26 cellular contexts compared by ENCODE assay signal in the genomic region with DNA sequence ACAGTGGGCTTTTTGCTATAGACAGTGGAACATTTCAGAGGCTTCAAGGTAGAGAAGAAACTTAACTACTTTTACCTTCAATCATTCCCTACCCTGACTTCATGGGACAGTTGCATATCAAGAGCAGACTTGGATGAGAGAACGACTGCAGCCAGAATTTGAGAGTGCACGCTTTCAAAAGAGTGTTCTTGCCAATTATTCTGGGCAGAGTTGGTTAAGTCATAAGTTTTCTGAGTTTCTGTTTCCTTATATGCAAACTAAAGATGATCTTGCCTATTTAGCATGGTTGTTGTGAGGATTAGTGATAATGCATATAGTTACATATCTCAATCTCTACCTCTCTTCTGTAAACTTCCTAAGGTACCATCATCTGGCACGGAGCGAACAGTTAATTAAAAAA.
"Had no signal": no experiment of that assay in that cellular context is flagged by ENCODE, and none has a peak within 500 bp of the region (broad histone marks: within the 10 kb centered on the region; RNA-seq: fewer than 3 reads in every experiment).

No MANE protein-coding gene starts in this region.

- ATAC-seq: activated naive CD8-positive, alpha-beta T cell treated with anti-CD3 and anti-CD28 coated beads, Interleukin-2, amount 50 U/mL, for 24 hours; activated T-cell treated with anti-CD3 and anti-CD28 coated beads, Interleukin-2, amount 50 U/mL, for 4 hours; body of pancreas; heart left ventricle; upper lobe of right lung had no signal

- H3K27ac ChIP-seq: body of pancreas, cardiac muscle cell, esophagus squamous epithelium, heart left ventricle, neutrophil, ovary, prostate gland, spleen, thoracic aorta, upper lobe of right lung had no signal

- H3K36me3 ChIP-seq: cardiac muscle cell, esophagus squamous epithelium, heart left ventricle, neutrophil, ovary, prostate gland, spleen, thoracic aorta, upper lobe of right lung had no signal

- H3K4me3 Mint-ChIP-seq: activated naive CD4-positive, alpha-beta T cell treated with anti-CD3 and anti-CD28 coated beads, Interleukin-2, amount 10 ng/mL, durations not matched to agents 7 days and 5 days; activated naive CD8-positive, alpha-beta T cell treated with anti-CD3 and anti-CD28 coated beads, Interleukin-2, amount 50 U/mL, for 24 hours; activated T-cell treated with anti-CD3 and anti-CD28 coated beads, Interleukin-2, amount 50 U/mL, for 4 hours; endodermal cell; nephron had no signal

- H3K27ac Mint-ChIP-seq: activated naive CD4-positive, alpha-beta T cell treated with anti-CD3 and anti-CD28 coated beads, Interleukin-2, amount 10 ng/mL, durations not matched to agents 7 days and 5 days; activated naive CD8-positive, alpha-beta T cell treated with anti-CD3 and anti-CD28 coated beads, Interleukin-2, amount 50 U/mL, for 24 hours; endodermal cell had no signal

- H3K27me3 Mint-ChIP-seq: activated naive CD4-positive, alpha-beta T cell treated with anti-CD3 and anti-CD28 coated beads, Interleukin-2, amount 10 ng/mL, durations not matched to agents 7 days and 5 days; activated naive CD8-positive, alpha-beta T cell treated with anti-CD3 and anti-CD28 coated beads, Interleukin-2, amount 50 U/mL, for 24 hours had no signal

- H3K9me3 Mint-ChIP-seq: activated naive CD4-positive, alpha-beta T cell treated with anti-CD3 and anti-CD28 coated beads, Interleukin-2, amount 10 ng/mL, durations not matched to agents 7 days and 5 days; activated naive CD8-positive, alpha-beta T cell treated with anti-CD3 and anti-CD28 coated beads, Interleukin-2, amount 50 U/mL, for 24 hours; activated T-cell treated with anti-CD3 and anti-CD28 coated beads, Interleukin-2, amount 50 U/mL, for 4 hours; endodermal cell; nephron had no signal

- H3K9me3 ChIP-seq: body of pancreas, esophagus squamous epithelium, heart left ventricle, neutrophil, ovary, prostate gland, spleen, thoracic aorta, upper lobe of right lung had no signal

- H3K27me3 ChIP-seq: body of pancreas, cardiac muscle cell, esophagus squamous epithelium, heart left ventricle, ovary, spleen, upper lobe of right lung had no signal

- H3K4me1 ChIP-seq: body of pancreas, prostate gland, upper lobe of right lung had no signal

- FAIRE-seq: islet of Langerhans had no signal

- H3K4me3 ChIP-seq: body of pancreas, cardiac muscle cell, esophagus squamous epithelium, heart left ventricle, ovary, prostate gland, spleen, thoracic aorta, upper lobe of right lung had no signal

- DNase-seq: activated CD4-positive, alpha-beta T cell treated with anti-CD3 and anti-CD28 coated beads for 4 hours; activated CD4-positive, alpha-beta T cell treated with anti-CD3 and anti-CD28 coated beads, Interleukin-2, amount 50 U/mL, for 48 hours; activated CD4-positive, CD25-positive, alpha-beta regulatory T cell; activated CD8-positive, alpha-beta memory T cell treated with anti-CD3 and anti-CD28 coated beads, Interleukin-2, amount 50 U/mL, for 48 hours; activated naive CD4-positive, alpha-beta T cell treated with anti-CD3 and anti-CD28 coated beads, Interleukin-2, amount 10 ng/mL, durations not matched to agents 7 days and 5 days; activated naive CD8-positive, alpha-beta T cell treated with anti-CD3 and anti-CD28 coated beads, Interleukin-2, amount 50 U/mL, for 24 hours; activated T-cell treated with anti-CD3 and anti-CD28 coated beads, Interleukin-2, amount 50 U/mL, for 4 hours; anterior cingulate cortex; body of pancreas; cortex of kidney; esophagus squamous epithelium; heart left ventricle; left cardiac atrium; ovary; spleen; stimulated activated CD4-positive, alpha-beta T cell treated with anti-CD3 and anti-CD28 coated beads, Interleukin-4, amount 100 ng/mL, for 1 hour; stimulated activated naive CD4-positive, alpha-beta T cell treated with Interleukin-2 at 50 U/mL for 16 hours; T1000; upper lobe of right lung had no signal
